8 cellular contexts compared by ENCODE assay signal in genomic region chr3:9397331-9397910, GRCh38. TPM values are rescaled to one million over a fixed set of nuclear protein-coding genes. Genes with fewer than 3 reads are reported as not detected.
DNase-seq lines count a peak whose midpoint lies in the region; ATAC-seq and TF ChIP-seq lines count a peak whose summit lies in the region.

A gene with protein sequence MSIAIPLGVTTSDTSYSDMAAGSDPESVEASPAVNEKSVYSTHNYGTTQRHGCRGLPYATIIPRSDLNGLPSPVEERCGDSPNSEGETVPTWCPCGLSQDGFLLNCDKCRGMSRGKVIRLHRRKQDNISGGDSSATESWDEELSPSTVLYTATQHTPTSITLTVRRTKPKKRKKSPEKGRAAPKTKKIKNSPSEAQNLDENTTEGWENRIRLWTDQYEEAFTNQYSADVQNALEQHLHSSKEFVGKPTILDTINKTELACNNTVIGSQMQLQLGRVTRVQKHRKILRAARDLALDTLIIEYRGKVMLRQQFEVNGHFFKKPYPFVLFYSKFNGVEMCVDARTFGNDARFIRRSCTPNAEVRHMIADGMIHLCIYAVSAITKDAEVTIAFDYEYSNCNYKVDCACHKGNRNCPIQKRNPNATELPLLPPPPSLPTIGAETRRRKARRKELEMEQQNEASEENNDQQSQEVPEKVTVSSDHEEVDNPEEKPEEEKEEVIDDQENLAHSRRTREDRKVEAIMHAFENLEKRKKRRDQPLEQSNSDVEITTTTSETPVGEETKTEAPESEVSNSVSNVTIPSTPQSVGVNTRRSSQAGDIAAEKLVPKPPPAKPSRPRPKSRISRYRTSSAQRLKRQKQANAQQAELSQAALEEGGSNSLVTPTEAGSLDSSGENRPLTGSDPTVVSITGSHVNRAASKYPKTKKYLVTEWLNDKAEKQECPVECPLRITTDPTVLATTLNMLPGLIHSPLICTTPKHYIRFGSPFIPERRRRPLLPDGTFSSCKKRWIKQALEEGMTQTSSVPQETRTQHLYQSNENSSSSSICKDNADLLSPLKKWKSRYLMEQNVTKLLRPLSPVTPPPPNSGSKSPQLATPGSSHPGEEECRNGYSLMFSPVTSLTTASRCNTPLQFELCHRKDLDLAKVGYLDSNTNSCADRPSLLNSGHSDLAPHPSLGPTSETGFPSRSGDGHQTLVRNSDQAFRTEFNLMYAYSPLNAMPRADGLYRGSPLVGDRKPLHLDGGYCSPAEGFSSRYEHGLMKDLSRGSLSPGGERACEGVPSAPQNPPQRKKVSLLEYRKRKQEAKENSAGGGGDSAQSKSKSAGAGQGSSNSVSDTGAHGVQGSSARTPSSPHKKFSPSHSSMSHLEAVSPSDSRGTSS (N-terminal part only) (plus strand): TSS chr3:9397615. CDS start chr3:9428939, 31,324 bp downstream.

- TF ChIP-seq CTCF in GM13977 (IDR thresholded peaks at IDR 0.05; ENCODE audit: extremely low read depth, insufficient read depth, missing control alignments) (no peak), heart right ventricle (IDR thresholded peaks at IDR 0.05) (no peak), upper lobe of left lung (IDR thresholded peaks at IDR 0.05) (peak in 3 of 6 experiments; percentile 12 to 25 (median 22))

- H3K36me3 ChIP-seq in heart right ventricle (peaks cover 0 to 30% (median 10%) of the 10 kb centered on the region in 9 donors), upper lobe of left lung (peaks cover 0 to 24% (median 6%) of the 10 kb centered on the region in 4 donors)

- in situ Hi-C loops in GM13977 (cut with MboI; ENCODE audit: low pct_unique_long_range_greater_than_20kb, low sequenced_read_pairs, unreplicated experiment): no loop called here

- ATAC-seq in HG02852 (IDR thresholded peaks at IDR 0.05; ENCODE audit: unreplicated experiment) (peak; percentile 40), heart right ventricle (peak; percentile 77 to 91 (median 87)), upper lobe of left lung (ENCODE audit: low FRiP score in 2 of 2) (peak; percentile 90 to 96)

- H3K4me1 ChIP-seq in heart right ventricle (peaks cover 16 to 77% (median 67%) of the 10 kb centered on the region in 9 donors), upper lobe of left lung (peaks cover 53 to 72% (median 60%) of the 10 kb centered on the region in 4 donors)

- H3K9me3 ChIP-seq in heart right ventricle (no peaks in the 10 kb centered on the region), upper lobe of left lung (no peaks in the 10 kb centered on the region)

- intact Hi-C loops in T-helper 1 cell treated with Interleukin-12 subunit alpha and Interleukin-12 subunit beta and Interleukin-4 antibody, amounts not matched to agents 30 ng/mL and 1 ng/mL, for 36 hours (cut with micrococcal nuclease): loop anchor here (1.0 to 5.0 kb wide), 8 partner anchors 45 to 851 kb away; partner anchors contain the start of genes BRK1, BRPF1, CRELD1 and EMC3
- intact Hi-C loops in heart right ventricle (cut with DNase I) (loop anchor here in 4 of 10 donors (2.0 to 5.0 kb wide), 3 partner anchors 25 to 35 kb away; partner anchors contain the start of gene THUMPD3 (in 4 of the 4)), posterior cingulate gyrus (cut with DNase I) (loop anchor here (5.0 kb wide), 1 partner anchor 35 kb away; the partner anchor contains the start of gene THUMPD3)

- H3K4me3 ChIP-seq in heart right ventricle: peak within 1 kb of the TSS; percentile 67 to 97 (median 90)
- peak within 1 kb of the TSS; percentile 74 to 88 (median 80) for H3K4me3 ChIP-seq in upper lobe of left lung

- no peaks in the 10 kb centered on the region for H3K27me3 ChIP-seq in heart right ventricle
- no peaks in the 10 kb centered on the region for H3K27me3 ChIP-seq in upper lobe of left lung

- H3K27ac ChIP-seq in heart right ventricle (peak within 1 kb of the TSS; percentile 90 to 99 (median 99)), upper lobe of left lung (peak within 1 kb of the TSS; percentile 99 to 100 (median 100))

- peak in 1 of 4 donors; percentile 36 for TF ChIP-seq EP300 in upper lobe of left lung (IDR thresholded peaks at IDR 0.05)

- DNase-seq in GM13977 (ENCODE audit: low spot score): peak; percentile 98
- DNase-seq in NCI-H1436 treated with DMSO at 0.1 percent for 48 hours (lab: John Stamatoyannopoulos, UW): peak; percentile 27
- peak; percentile 91 for DNase-seq in amniotic epithelial cell (ENCODE audit: low read depth)
- peak; percentile 98 to 99 for DNase-seq in heart right ventricle
- peak; percentile 97 to 100 (median 98) for DNase-seq in posterior cingulate gyrus
- DNase-seq in upper lobe of left lung: peak; percentile 98 to 100

- TF ChIP-seq POLR2A in upper lobe of left lung (IDR thresholded peaks at IDR 0.05): peak; percentile 72 to 91 (median 84)

- WGBS in heart right ventricle, 2 donors: 0 to 1% methylated on average over 38 to 53 of the region's 64 CpGs
- 0% methylated on average over 7 of the region's 64 CpGs for WGBS in upper lobe of left lung, 2 donors

RNA-seq across cellular contexts. Expression of the gene that starts here (rescaled TPM):
- 133 and 150 TPM in 2 replicates for total RNA-seq in T-helper 1 cell treated with Interleukin-12 subunit alpha and Interleukin-12 subunit beta and Interleukin-4 antibody, amounts not matched to agents 30 ng/mL and 1 ng/mL, for 36 hours
- 10 to 100 TPM; 45.0 to 64.7 (median 57.5) TPM for total RNA-seq in heart right ventricle
- 10 to 100 TPM; 10.8 to 42.7 TPM for polyA plus RNA-seq in heart right ventricle
- 100 to 1,000 TPM in 3 of 6 donors, 10 to 100 TPM in 3; 75.1 to 213 (median 113) TPM for total RNA-seq in upper lobe of left lung

Comparison
In these comparisons a context has a peak if more than half of its experiments do, and no peak if none do; other contexts are left out.
1. Peak in every context shown above with its lines: DNase-seq, ATAC-seq, H3K4me3 ChIP-seq and H3K27ac ChIP-seq.
2. DNase-seq: peak in every context shown above with its lines; median percentile 99 in upper lobe of left lung; 98 in heart right ventricle; 98 in posterior cingulate gyrus; 98 in GM13977; 91 in amniotic epithelial cell; 27 in NCI-H1436 treated with DMSO at 0.1 percent for 48 hours.
3. ATAC-seq: peak in every context shown above with its lines; median percentile 93 in upper lobe of left lung; 87 in heart right ventricle; 40 in HG02852.